ENCODE assay signal across 13 cellular contexts in the genomic region with DNA sequence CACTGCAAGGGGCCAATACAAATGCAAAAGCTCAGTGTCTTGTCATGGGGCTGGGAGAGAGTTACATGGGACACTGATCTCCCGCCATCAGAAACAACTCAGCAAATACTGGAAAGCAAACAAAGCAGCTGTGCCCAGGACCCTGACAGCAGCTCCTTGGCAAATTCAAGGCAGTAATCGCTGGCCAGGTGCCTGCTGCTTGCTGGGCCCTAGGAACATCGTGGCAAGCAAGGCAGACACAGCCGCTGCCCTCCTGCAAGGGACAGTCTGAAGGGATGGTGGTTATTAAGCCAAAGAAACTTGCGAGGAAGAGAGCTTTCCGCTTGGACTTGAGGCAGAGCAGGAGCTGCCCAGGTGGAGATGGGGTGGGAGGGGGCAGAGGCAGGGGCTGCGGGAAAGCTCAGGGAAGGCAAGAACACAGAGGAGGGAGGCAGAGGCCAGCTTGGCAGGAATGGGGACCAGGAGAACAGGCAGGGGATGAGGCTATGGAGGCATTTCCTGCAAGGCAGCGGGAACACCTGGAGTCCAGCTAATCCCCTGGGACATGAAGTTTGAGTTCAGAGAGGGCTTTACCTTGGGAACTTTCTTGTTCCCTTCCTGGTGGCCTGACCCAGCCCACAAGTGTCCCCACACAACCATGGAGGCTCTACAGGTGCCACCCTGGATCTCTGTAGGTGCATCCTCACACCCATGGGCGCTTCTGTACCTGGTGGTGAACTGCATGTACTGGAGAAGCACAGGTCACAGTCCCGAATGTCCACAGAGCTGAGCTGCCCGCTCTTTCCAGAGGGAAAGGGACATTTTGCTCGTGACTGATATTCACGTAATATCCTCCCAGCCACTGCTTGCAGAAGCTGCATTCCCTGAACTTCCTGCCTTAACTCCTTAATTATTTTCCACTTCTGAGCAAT.
DNase-seq lines count a peak whose midpoint lies in the region; ATAC-seq and TF ChIP-seq lines count a peak whose summit lies in the region.
"Had no signal": no experiment of that assay in that cellular context is flagged by ENCODE, and none has a peak within 500 bp of the region (broad histone marks: within the 10 kb centered on the region; RNA-seq: fewer than 3 reads in every experiment).

No MANE protein-coding gene starts in this region.

- in situ Hi-C loops in G401 (cut with HindIII; ENCODE audit: low sequenced_read_pairs): no loop called here

- no peak for TF ChIP-seq EP300 in upper lobe of left lung (IDR thresholded peaks at IDR 0.05)

- H3K4me1 ChIP-seq in HEK293 (ENCODE audit: control insufficient read depth, insufficient read depth, low read length) (no peaks in the 10 kb centered on the region), tibial artery (peaks cover 0 to 17% (median 9%) of the 10 kb centered on the region in 4 donors), upper lobe of left lung (no peaks in the 10 kb centered on the region)

- H3K4me3 ChIP-seq in HEK293 (ENCODE audit: low read depth, low read length): no peak overlapping the region
- no peak overlapping the region for H3K4me3 ChIP-seq in tibial artery
- no peak overlapping the region for H3K4me3 ChIP-seq in upper lobe of left lung

- H3K27ac ChIP-seq in HEK293 (ENCODE audit: extremely low read depth, low read depth, low read length): no peak overlapping the region
- H3K27ac ChIP-seq in tibial artery: no peak overlapping the region
- no peak overlapping the region for H3K27ac ChIP-seq in upper lobe of left lung
- H3K27ac ChIP-seq: KMS-11 had no signal

- H3K9me3 ChIP-seq in HEK293 (ENCODE audit: control insufficient read depth, insufficient read depth, low read depth, low read length) (no peaks in the 10 kb centered on the region), tibial artery (no peaks in the 10 kb centered on the region), upper lobe of left lung (no peaks in the 10 kb centered on the region)

- DNase-seq in G401 (ENCODE audit: low spot score) (peak; percentile 52), cerebellar cortex (ENCODE audit: low spot score) (peak; percentile 46), posterior vena cava (ENCODE audit: low spot score) (peak; percentile 58), tibial artery (no peak), upper lobe of left lung (no peak)
- DNase-seq: CD4-positive, alpha-beta memory T cell; DMS153; DMS79 treated with DMSO at 0.1 percent for 48 hours; EL; GDM1 had no signal

- 56 to 61% methylated on average over 12 to 13 of the region's 13 CpGs for whole genome bisulfite sequencing in upper lobe of left lung, 2 donors

- intact Hi-C loops in posterior vena cava (cut with DNase I): no loop called here
- intact Hi-C loops in tibial artery (cut with DNase I; ENCODE audit: low total_unique reads): no loop called here

- CTCF ChIA-PET in HEK293 (lab: Yijun Ruan, JAX): interaction anchor here (0.6 kb wide), 1 partner anchor 10 kb away, joined by 5 read pairs; no protein-coding TSS in a partner anchor

- TF ChIP-seq POLR2A in upper lobe of left lung (IDR thresholded peaks at IDR 0.05): no peak

- no peaks in the 10 kb centered on the region for H3K27me3 ChIP-seq in tibial artery
- H3K27me3 ChIP-seq in upper lobe of left lung: no peaks in the 10 kb centered on the region

- ATAC-seq in upper lobe of left lung (ENCODE audit: low FRiP score in 2 of 2): no peak
- no peak for ATAC-seq in HG02938 (IDR thresholded peaks at IDR 0.05; ENCODE audit: unreplicated experiment)

- POLR2A ChIA-PET in HEK293 (lab: Yijun Ruan, JAX): no interaction called here

- H3K36me3 ChIP-seq in HEK293 (ENCODE audit: control insufficient read depth in 2 of 2, insufficient read depth in 1 of 2, low read length in 2 of 2): no peaks in the 10 kb centered on the region
- H3K36me3 ChIP-seq in tibial artery: no peaks in the 10 kb centered on the region
- no peaks in the 10 kb centered on the region for H3K36me3 ChIP-seq in upper lobe of left lung

- TF ChIP-seq CTCF in HEK293 (tag by site-specific recombination; IDR thresholded peaks at IDR 0.05): no peak
- TF ChIP-seq CTCF in tibial artery (IDR thresholded peaks at IDR 0.05): no peak
- no peak for TF ChIP-seq CTCF in upper lobe of left lung (IDR thresholded peaks at IDR 0.05)

TF ChIP-seq in HEK293, 187 proteins besides CTCF, POLR2A, EP300 and RAD21:
- TF ChIP-seq EGR2 (tag by site-specific recombination; IDR thresholded peaks at IDR 0.05; ENCODE audit: low read depth): no peak
- TF ChIP-seq ZNF521 (tag by site-specific recombination; IDR thresholded peaks at IDR 0.05): no peak
- no peak for TF ChIP-seq ZNF670 (tag by site-specific recombination; IDR thresholded peaks at IDR 0.05; ENCODE audit: low read depth)
- peak; percentile 44; the same call in 1 of the 2 replicates for TF ChIP-seq SCRT2 (tag by site-specific recombination; IDR thresholded peaks at IDR 0.05)
- TF ChIP-seq ZNF707 (tag by site-specific recombination; IDR thresholded peaks at IDR 0.05): no peak
- TF ChIP-seq, protein P1, sequence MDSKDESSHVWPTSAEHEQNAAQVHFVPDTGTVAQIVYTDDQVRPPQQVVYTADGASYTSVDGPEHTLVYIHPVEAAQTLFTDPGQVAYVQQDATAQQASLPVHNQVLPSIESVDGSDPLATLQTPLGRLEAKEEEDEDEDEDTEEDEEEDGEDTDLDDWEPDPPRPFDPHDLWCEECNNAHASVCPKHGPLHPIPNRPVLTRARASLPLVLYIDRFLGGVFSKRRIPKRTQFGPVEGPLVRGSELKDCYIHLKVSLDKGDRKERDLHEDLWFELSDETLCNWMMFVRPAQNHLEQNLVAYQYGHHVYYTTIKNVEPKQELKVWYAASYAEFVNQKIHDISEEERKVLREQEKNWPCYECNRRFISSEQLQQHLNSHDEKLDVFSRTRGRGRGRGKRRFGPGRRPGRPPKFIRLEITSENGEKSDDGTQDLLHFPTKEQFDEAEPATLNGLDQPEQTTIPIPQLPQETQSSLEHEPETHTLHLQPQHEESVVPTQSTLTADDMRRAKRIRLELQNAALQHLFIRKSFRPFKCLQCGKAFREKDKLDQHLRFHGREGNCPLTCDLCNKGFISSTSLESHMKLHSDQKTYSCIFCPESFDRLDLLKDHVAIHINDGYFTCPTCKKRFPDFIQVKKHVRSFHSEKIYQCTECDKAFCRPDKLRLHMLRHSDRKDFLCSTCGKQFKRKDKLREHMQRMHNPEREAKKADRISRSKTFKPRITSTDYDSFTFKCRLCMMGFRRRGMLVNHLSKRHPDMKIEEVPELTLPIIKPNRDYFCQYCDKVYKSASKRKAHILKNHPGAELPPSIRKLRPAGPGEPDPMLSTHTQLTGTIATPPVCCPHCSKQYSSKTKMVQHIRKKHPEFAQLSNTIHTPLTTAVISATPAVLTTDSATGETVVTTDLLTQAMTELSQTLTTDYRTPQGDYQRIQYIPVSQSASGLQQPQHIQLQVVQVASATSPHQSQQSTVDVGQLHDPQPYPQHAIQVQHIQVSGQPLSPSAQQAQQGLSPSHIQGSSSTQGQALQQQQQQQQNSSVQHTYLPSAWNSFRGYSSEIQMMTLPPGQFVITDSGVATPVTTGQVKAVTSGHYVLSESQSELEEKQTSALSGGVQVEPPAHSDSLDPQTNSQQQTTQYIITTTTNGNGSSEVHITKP (tag by site-specific recombination; IDR thresholded peaks at IDR 0.05): no peak
- TF ChIP-seq TCF7L2 (IDR thresholded peaks at IDR 0.05; ENCODE audit: borderline replicate concordance, low read depth, low read length): no peak

Comparison
In these comparisons a context has a peak if more than half of its experiments do, and no peak if none do; other contexts are left out.
1. DNase-seq: peak in G401 (single experiment), cerebellar cortex (single experiment) and posterior vena cava (single experiment); none in tibial artery (0 of 2) and upper lobe of left lung (0 of 2).